8 cellular contexts compared by ENCODE assay signal in the genomic region with DNA sequence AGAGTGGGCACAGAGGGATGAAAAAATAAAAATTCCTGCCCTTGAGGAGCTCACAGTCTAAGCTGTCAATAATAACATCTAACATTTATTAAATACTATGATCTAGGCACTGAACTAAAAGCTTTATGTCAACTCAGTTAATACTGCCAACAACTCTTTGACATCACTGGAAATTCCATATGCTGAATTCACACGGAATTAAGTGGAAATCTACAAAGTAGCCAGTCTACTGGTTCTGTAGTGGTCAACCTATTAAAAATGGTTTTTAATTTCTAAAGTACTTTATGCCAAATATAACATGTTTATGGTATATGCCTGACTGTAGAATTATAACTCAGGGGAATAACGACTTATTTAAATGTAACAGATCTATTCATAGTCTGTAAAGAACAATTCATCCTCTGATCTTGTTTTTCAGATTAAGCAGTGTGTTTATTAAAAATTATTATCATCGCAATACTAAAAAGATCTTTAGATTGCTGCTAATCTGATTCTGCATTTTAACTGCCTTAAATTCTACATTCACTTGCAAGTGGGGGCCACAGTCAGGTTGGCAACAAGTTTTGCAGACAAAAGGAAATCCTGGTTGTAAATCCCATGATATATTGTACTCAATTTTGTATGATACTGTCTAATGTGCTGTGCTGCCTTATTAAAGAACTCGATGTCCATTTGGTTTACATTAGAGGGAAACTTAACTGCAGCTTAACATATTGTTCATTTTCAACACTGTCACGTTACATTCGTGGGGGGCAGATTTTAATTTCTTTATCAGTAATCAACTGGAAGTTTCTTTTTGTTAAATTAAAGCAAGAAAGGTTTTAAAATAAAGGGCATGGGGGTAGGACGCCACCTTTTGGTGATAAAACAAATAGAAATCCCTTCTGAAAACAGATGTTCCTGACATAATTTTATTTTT. TPM values are rescaled to one million over a fixed set of nuclear protein-coding genes. Genes with fewer than 3 reads are reported as not detected.
DNase-seq lines count a peak whose midpoint lies in the region; ATAC-seq lines count a peak whose summit lies in the region.

No MANE protein-coding gene starts in this region.

- peaks cover 12 to 23% (median 13%) of the 10 kb centered on the region in 3 donors for H3K4me1 Mint-ChIP-seq in IgD-negative memory B cell
- H3K4me1 Mint-ChIP-seq in activated T-helper 1 cell treated with anti-CD3 and anti-CD28 coated beads, Interleukin-12 subunit alpha, Interleukin-12 subunit beta, Interleukin-2, Interleukin-4 antibody, amounts not matched to agents 30 ng/mL and 10 ng/mL and 1 ng/mL, durations not matched to agents 14 hours and 24 hours and 36 hours (ENCODE audit: low read depth): peaks cover 31% of the 10 kb centered on the region
- H3K4me1 Mint-ChIP-seq in activated CD8-positive, alpha-beta memory T cell treated with anti-CD3 and anti-CD28 coated beads, Interleukin-2, amount 10 ng/mL, durations not matched to agents 7 days and 5 days: peaks cover 19% of the 10 kb centered on the region

- CTCF ChIA-PET in activated CD8-positive, alpha-beta memory T cell treated with anti-CD3 and anti-CD28 coated beads, Interleukin-2, amount 10 ng/mL, durations not matched to agents 7 days and 5 days (lab: Charles Lee): interaction anchor here (0.8 to 2.0 kb wide), 5 partner anchors 12 to 355 kb away, joined by 3 to 4 read pairs (median 3); no protein-coding TSS in a partner anchor

- H3K36me3 Mint-ChIP-seq in IgD-negative memory B cell: peaks cover 1% of the 10 kb centered on the region
- H3K36me3 Mint-ChIP-seq in activated T-helper 1 cell treated with anti-CD3 and anti-CD28 coated beads, Interleukin-12 subunit alpha, Interleukin-12 subunit beta, Interleukin-2, Interleukin-4 antibody, amounts not matched to agents 30 ng/mL and 10 ng/mL and 1 ng/mL, durations not matched to agents 14 hours and 24 hours and 36 hours (ENCODE audit: low read depth): peaks cover 2% of the 10 kb centered on the region
- no peaks in the 10 kb centered on the region for H3K36me3 Mint-ChIP-seq in activated CD8-positive, alpha-beta memory T cell treated with anti-CD3 and anti-CD28 coated beads, Interleukin-2, amount 10 ng/mL, durations not matched to agents 7 days and 5 days

- peaks cover 13% of the 10 kb centered on the region for H3K27me3 Mint-ChIP-seq in IgD-negative memory B cell
- peaks cover 11% of the 10 kb centered on the region for H3K27me3 Mint-ChIP-seq in activated T-helper 1 cell treated with anti-CD3 and anti-CD28 coated beads, Interleukin-12 subunit alpha, Interleukin-12 subunit beta, Interleukin-2, Interleukin-4 antibody, amounts not matched to agents 30 ng/mL and 10 ng/mL and 1 ng/mL, durations not matched to agents 14 hours and 24 hours and 36 hours (ENCODE audit: insufficient read depth)
- peaks cover 4% of the 10 kb centered on the region for H3K27me3 Mint-ChIP-seq in activated CD8-positive, alpha-beta memory T cell treated with anti-CD3 and anti-CD28 coated beads, Interleukin-2, amount 10 ng/mL, durations not matched to agents 7 days and 5 days

- H3K27ac ChIP-seq in temporal lobe (ENCODE audit: low read depth, low read length): peak overlapping the region; percentile 3

- DNase-seq in NOMO-1 (lab: John Stamatoyannopoulos, UW; ENCODE audit: unreplicated experiment in 2 of 2): peak; percentile 14 to 27
- DNase-seq in NOMO-1 treated with dmso at 0.1 percent for 144 hours (lab: John Stamatoyannopoulos, UW; ENCODE audit: unreplicated experiment): no peak
- DNase-seq in activated T-helper 1 cell treated with anti-CD3 and anti-CD28 coated beads, Interleukin-12 subunit alpha, Interleukin-12 subunit beta, Interleukin-2, Interleukin-4 antibody, amounts not matched to agents 30 ng/mL and 10 ng/mL and 1 ng/mL, durations not matched to agents 14 hours and 24 hours and 36 hours (ENCODE audit: low spot score): no peak
- DNase-seq in glomerular visceral epithelial cell (ENCODE audit: extremely low spot score): peak; percentile 57
- DNase-seq in NCI-H82 (lab: John Stamatoyannopoulos, UW): no peak
- no peak for DNase-seq in activated CD8-positive, alpha-beta memory T cell treated with anti-CD3 and anti-CD28 coated beads, Interleukin-2, amount 10 ng/mL, durations not matched to agents 7 days and 5 days

- intact Hi-C loops in activated T-helper 1 cell treated with anti-CD3 and anti-CD28 coated beads, Interleukin-12 subunit alpha, Interleukin-12 subunit beta, Interleukin-2, Interleukin-4 antibody, amounts not matched to agents 30 ng/mL and 10 ng/mL and 1 ng/mL, durations not matched to agents 14 hours and 24 hours and 36 hours (cut with micrococcal nuclease): loop anchor here (1.0 to 5.0 kb wide), 9 partner anchors 163 to 1465 kb away; no protein-coding TSS in a partner anchor

- H3K9me3 Mint-ChIP-seq in IgD-negative memory B cell: peaks cover 0 to 2% (median 0%) of the 10 kb centered on the region in 3 donors
- no peaks in the 10 kb centered on the region for H3K9me3 Mint-ChIP-seq in activated T-helper 1 cell treated with anti-CD3 and anti-CD28 coated beads, Interleukin-12 subunit alpha, Interleukin-12 subunit beta, Interleukin-2, Interleukin-4 antibody, amounts not matched to agents 30 ng/mL and 10 ng/mL and 1 ng/mL, durations not matched to agents 14 hours and 24 hours and 36 hours
- H3K9me3 Mint-ChIP-seq in activated CD8-positive, alpha-beta memory T cell treated with anti-CD3 and anti-CD28 coated beads, Interleukin-2, amount 10 ng/mL, durations not matched to agents 7 days and 5 days (ENCODE audit: low read depth): no peaks in the 10 kb centered on the region

- peak overlapping the region in 2 of 3 donors; percentile 6 to 93 for H3K27ac Mint-ChIP-seq in IgD-negative memory B cell
- no peak overlapping the region for H3K27ac Mint-ChIP-seq in activated T-helper 1 cell treated with anti-CD3 and anti-CD28 coated beads, Interleukin-12 subunit alpha, Interleukin-12 subunit beta, Interleukin-2, Interleukin-4 antibody, amounts not matched to agents 30 ng/mL and 10 ng/mL and 1 ng/mL, durations not matched to agents 14 hours and 24 hours and 36 hours
- no peak overlapping the region for H3K27ac Mint-ChIP-seq in activated CD8-positive, alpha-beta memory T cell treated with anti-CD3 and anti-CD28 coated beads, Interleukin-2, amount 10 ng/mL, durations not matched to agents 7 days and 5 days

- ATAC-seq in activated CD8-positive, alpha-beta memory T cell treated with anti-CD3 and anti-CD28 coated beads, Interleukin-2, amount 10 ng/mL, durations not matched to agents 7 days and 5 days: no peak

- H3K4me3 Mint-ChIP-seq in IgD-negative memory B cell: peak overlapping the region in 2 of 4 donors; percentile 90 to 99
- H3K4me3 Mint-ChIP-seq in activated T-helper 1 cell treated with anti-CD3 and anti-CD28 coated beads, Interleukin-12 subunit alpha, Interleukin-12 subunit beta, Interleukin-2, Interleukin-4 antibody, amounts not matched to agents 30 ng/mL and 10 ng/mL and 1 ng/mL, durations not matched to agents 14 hours and 24 hours and 36 hours: peak overlapping the region; percentile 2
- H3K4me3 Mint-ChIP-seq in activated CD8-positive, alpha-beta memory T cell treated with anti-CD3 and anti-CD28 coated beads, Interleukin-2, amount 10 ng/mL, durations not matched to agents 7 days and 5 days: no peak overlapping the region

RNA-seq across cellular contexts. Expression of a gene that starts 2.6 kb away (rescaled TPM):
- 277 TPM for polyA plus RNA-seq in IgD-negative memory B cell
- total RNA-seq in activated T-helper 1 cell treated with anti-CD3 and anti-CD28 coated beads, Interleukin-12 subunit alpha, Interleukin-12 subunit beta, Interleukin-2, Interleukin-4 antibody, amounts not matched to agents 30 ng/mL and 10 ng/mL and 1 ng/mL, durations not matched to agents 14 hours and 24 hours and 36 hours: 94.8 and 97.6 TPM in 2 replicates
- total RNA-seq in temporal lobe: 56.5 TPM
- 10 to 100 TPM; 66.3 to 68.8 TPM for total RNA-seq in activated CD8-positive, alpha-beta memory T cell treated with anti-CD3 and anti-CD28 coated beads, Interleukin-2, amount 10 ng/mL, durations not matched to agents 7 days and 5 days

Comparison
In these comparisons a context has a peak if more than half of its experiments do, and no peak if none do; other contexts are left out.
1. DNase-seq: peak in NOMO-1 (2 of 2) and glomerular visceral epithelial cell (single experiment); none in NOMO-1 treated with dmso at 0.1 percent for 144 hours (single experiment), activated T-helper 1 cell treated with anti-CD3 and anti-CD28 coated beads, Interleukin-12 subunit alpha, Interleukin-12 subunit beta, Interleukin-2, Interleukin-4 antibody, amounts not matched to agents 30 ng/mL and 10 ng/mL and 1 ng/mL, durations not matched to agents 14 hours and 24 hours and 36 hours (single experiment), NCI-H82 (single experiment) and activated CD8-positive, alpha-beta memory T cell treated with anti-CD3 and anti-CD28 coated beads, Interleukin-2, amount 10 ng/mL, durations not matched to agents 7 days and 5 days (single experiment).
2. H3K27ac Mint-ChIP-seq: peak in IgD-negative memory B cell (2 of 3); none in activated T-helper 1 cell treated with anti-CD3 and anti-CD28 coated beads, Interleukin-12 subunit alpha, Interleukin-12 subunit beta, Interleukin-2, Interleukin-4 antibody, amounts not matched to agents 30 ng/mL and 10 ng/mL and 1 ng/mL, durations not matched to agents 14 hours and 24 hours and 36 hours (single experiment) and activated CD8-positive, alpha-beta memory T cell treated with anti-CD3 and anti-CD28 coated beads, Interleukin-2, amount 10 ng/mL, durations not matched to agents 7 days and 5 days (single experiment).